8 cellular contexts compared by ENCODE assay signal in genomic region chrX:53683556-53684414, GRCh38.
DNase-seq lines count a peak whose midpoint lies in the region; ATAC-seq, FAIRE-seq and TF ChIP-seq lines count a peak whose summit lies in the region.

No MANE protein-coding gene starts in this region.

- ATAC-seq in GM19043 (IDR thresholded peaks at IDR 0.05; ENCODE audit: low read depth, unreplicated experiment) (peak; percentile 57), HG03354 (IDR thresholded peaks at IDR 0.05; ENCODE audit: poor library complexity, severe bottlenecking, unreplicated experiment) (peak; percentile 67)
- peak; percentile 73 to 76 for ATAC-seq in activated CD4-positive, CD25-positive, alpha-beta regulatory T cell treated with anti-CD3 and anti-CD28 coated beads, Interleukin-2, amount 50 U/mL, for 24 hours

- DNase-seq in AG09319 (ENCODE audit: extremely low read depth, low read depth) (peak; percentile 95), NCI-H446 (lab: John Stamatoyannopoulos, UW) (peak; percentile 92 to 99), cerebellar nuclear complex (lab: John Stamatoyannopoulos, UW) (peak; percentile 71 to 79)
- DNase-seq in stimulated activated CD4-positive, alpha-beta T cell treated with anti-CD3 and anti-CD28 coated beads, Interleukin-12 subunit alpha, Interleukin-12 subunit beta, amount 100 ng/mL, for 24 hours (ENCODE audit: low read depth in 2 of 2), result peak; percentile 78 to 82

- peak; percentile 95 for FAIRE-seq in islet of Langerhans (lab: Jason Lieb, UNC)

- TF ChIP-seq CTCF in AG09319 (IDR thresholded peaks at IDR 0.05; ENCODE audit: low read depth, low read length), result no peak

Comparison
In these comparisons a context has a peak if more than half of its experiments do, and no peak if none do; other contexts are left out.
1. Peak in every context shown above with its lines: DNase-seq and ATAC-seq.